In the genomic region with DNA sequence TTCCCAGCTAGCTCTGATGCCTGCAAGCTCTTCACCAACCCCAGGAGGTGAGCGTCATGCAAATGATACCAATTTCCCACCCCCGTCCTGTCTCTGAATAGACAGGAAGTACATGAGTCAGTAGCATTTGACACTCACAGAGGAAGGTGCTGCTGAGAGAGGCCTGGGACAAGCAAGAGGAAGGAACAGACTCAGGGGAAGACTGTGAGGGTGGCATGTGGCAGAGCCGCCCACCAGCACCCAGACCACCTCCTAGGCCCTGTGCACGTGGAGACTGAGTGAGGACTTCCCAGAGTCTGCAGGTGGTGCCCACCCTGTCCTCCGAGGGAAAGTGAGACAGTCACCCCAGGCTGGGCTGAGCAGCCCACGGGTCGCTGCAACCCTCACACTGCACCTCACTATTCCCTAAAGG, we compare ENCODE assay signal across 8 cellular contexts.
DNase-seq lines count a peak whose midpoint lies in the region; ATAC-seq and TF ChIP-seq lines count a peak whose summit lies in the region.

No MANE protein-coding gene starts in this region.

- H3K27me3 ChIP-seq in gastrocnemius medialis (no peaks in the 10 kb centered on the region), ovary (no peaks in the 10 kb centered on the region)

- in situ Hi-C loops in GM18951 (cut with MboI; ENCODE audit: low sequenced_read_pairs, unreplicated experiment) (no loop called here), gastrocnemius medialis (cut with MboI; ENCODE audit: low sequenced_read_pairs in 4 of 4) (no loop called here)

- TF ChIP-seq POLR2A in GM18951 (IDR thresholded peaks at IDR 0.05; ENCODE audit: extremely low read depth, insufficient read depth, insufficient read length), result peak; percentile 61
- TF ChIP-seq POLR2A in gastrocnemius medialis (IDR thresholded peaks at IDR 0.05), result no peak
- TF ChIP-seq POLR2A in ovary (IDR thresholded peaks at IDR 0.05), result no peak

- no peak overlapping the region for H3K4me3 Mint-ChIP-seq in activated naive CD8-positive, alpha-beta T cell treated with anti-CD3 and anti-CD28 coated beads, Interleukin-2, amount 50 U/mL, for 24 hours
- H3K4me3 Mint-ChIP-seq in mesothelial cell of epicardium, result no peak overlapping the region

- TF ChIP-seq CTCF in gastrocnemius medialis (IDR thresholded peaks at IDR 0.05 in 4 of 5, conservative IDR thresholded peaks at IDR 0.05 in 1 of 5), result no peak
- TF ChIP-seq CTCF in mesothelial cell of epicardium (IDR thresholded peaks at IDR 0.05; ENCODE audit: unreplicated experiment), result no peak
- no peak for TF ChIP-seq CTCF in ovary (IDR thresholded peaks at IDR 0.05)

- H3K27me3 Mint-ChIP-seq in activated naive CD8-positive, alpha-beta T cell treated with anti-CD3 and anti-CD28 coated beads, Interleukin-2, amount 50 U/mL, for 24 hours, result no peaks in the 10 kb centered on the region
- peaks cover 38% of the 10 kb centered on the region for H3K27me3 Mint-ChIP-seq in mesothelial cell of epicardium (ENCODE audit: low read depth)

- H3K4me3 ChIP-seq in gastrocnemius medialis, result no peak overlapping the region
- no peak overlapping the region for H3K4me3 ChIP-seq in ovary

- ATAC-seq in HG03066 (IDR thresholded peaks at IDR 0.05; ENCODE audit: low read depth, unreplicated experiment) (peak; percentile 99), gastrocnemius medialis (peak; percentile 33 to 43)
- peak; percentile 99 for ATAC-seq in activated naive CD8-positive, alpha-beta T cell treated with anti-CD3 and anti-CD28 coated beads, Interleukin-2, amount 50 U/mL, for 24 hours

- H3K36me3 ChIP-seq in gastrocnemius medialis (no peaks in the 10 kb centered on the region), ovary (no peaks in the 10 kb centered on the region)

- DNase-seq in A172 (ENCODE audit: low spot score) (peak; percentile 76), SIG-M5 treated with dmso at 0.1 percent for 504 hours (lab: John Stamatoyannopoulos, UW; ENCODE audit: unreplicated experiment) (peak; percentile 56), gastrocnemius medialis (no peak), mesothelial cell of epicardium (ENCODE audit: low spot score in 2 of 2, unreplicated experiment in 2 of 2) (no peak), ovary (no peak)
- DNase-seq in activated naive CD8-positive, alpha-beta T cell treated with anti-CD3 and anti-CD28 coated beads, Interleukin-2, amount 50 U/mL, for 24 hours, result peak; percentile 50

- H3K9me3 Mint-ChIP-seq in activated naive CD8-positive, alpha-beta T cell treated with anti-CD3 and anti-CD28 coated beads, Interleukin-2, amount 50 U/mL, for 24 hours, result peaks cover 8% of the 10 kb centered on the region
- H3K9me3 Mint-ChIP-seq in mesothelial cell of epicardium, result peaks cover 9% of the 10 kb centered on the region

- H3K9me3 ChIP-seq in gastrocnemius medialis (no peaks in the 10 kb centered on the region), ovary (no peaks in the 10 kb centered on the region)

- H3K27ac Mint-ChIP-seq in activated naive CD8-positive, alpha-beta T cell treated with anti-CD3 and anti-CD28 coated beads, Interleukin-2, amount 50 U/mL, for 24 hours, result peak overlapping the region; percentile 17
- H3K27ac Mint-ChIP-seq in mesothelial cell of epicardium, result no peak overlapping the region

- no peaks in the 10 kb centered on the region for H3K36me3 Mint-ChIP-seq in activated naive CD8-positive, alpha-beta T cell treated with anti-CD3 and anti-CD28 coated beads, Interleukin-2, amount 50 U/mL, for 24 hours (ENCODE audit: low read depth)
- no peaks in the 10 kb centered on the region for H3K36me3 Mint-ChIP-seq in mesothelial cell of epicardium

- H3K4me1 Mint-ChIP-seq in activated naive CD8-positive, alpha-beta T cell treated with anti-CD3 and anti-CD28 coated beads, Interleukin-2, amount 50 U/mL, for 24 hours, result peaks cover 14% of the 10 kb centered on the region
- H3K4me1 Mint-ChIP-seq in mesothelial cell of epicardium, result no peaks in the 10 kb centered on the region

- H3K27ac ChIP-seq in gastrocnemius medialis (no peak overlapping the region), ovary (no peak overlapping the region)

- intact Hi-C loops in gastrocnemius medialis (cut with DNase I; ENCODE audit: low total_unique reads) (no loop called here), ovary (cut with DNase I) (no loop called here)

- no peaks in the 10 kb centered on the region for H3K4me1 ChIP-seq in gastrocnemius medialis
- H3K4me1 ChIP-seq in ovary (ENCODE audit: insufficient read depth), result no peaks in the 10 kb centered on the region

- TF ChIP-seq EP300 in ovary (IDR thresholded peaks at IDR 0.05), result no peak

- WGBS in ovary, 3 donors, result 66 to 77% (median 72%) methylated on average over 7 of the region's 7 CpGs

Comparison
In these comparisons a context has a peak if more than half of its experiments do, and no peak if none do; other contexts are left out.
1. DNase-seq: peak in A172 (single experiment), SIG-M5 treated with dmso at 0.1 percent for 504 hours (single experiment) and activated naive CD8-positive, alpha-beta T cell treated with anti-CD3 and anti-CD28 coated beads, Interleukin-2, amount 50 U/mL, for 24 hours (single experiment); none in gastrocnemius medialis (0 of 2), mesothelial cell of epicardium (0 of 2) and ovary (0 of 5).
2. ATAC-seq: peak in every context shown above with its lines; median percentile 99 in HG03066; 99 in activated naive CD8-positive, alpha-beta T cell treated with anti-CD3 and anti-CD28 coated beads, Interleukin-2, amount 50 U/mL, for 24 hours; 38 in gastrocnemius medialis.